Comparison of ENCODE assay signal across 24 cellular contexts in genomic region chr3:122582390-122582789, GRCh38. TPM values are rescaled to one million over a fixed set of nuclear protein-coding genes. Genes with fewer than 3 reads are reported as not detected.
"Had no signal": no experiment of that assay in that cellular context is flagged by ENCODE, and none has a peak within 500 bp of the region (broad histone marks: within the 10 kb centered on the region; RNA-seq: fewer than 3 reads in every experiment).

No MANE protein-coding gene starts in this region.

- H3K36me3 ChIP-seq: esophagus squamous epithelium, upper lobe of left lung, uterus had no signal

- H3K4me1 ChIP-seq: uterus had no signal

- ATAC-seq: effector memory CD8-positive, alpha-beta T cell; left cardiac atrium; left ventricle myocardium superior; psoas muscle; sciatic nerve; stimulated activated memory B cell treated with anti-CD40 and anti-IgM and Interleukin-4, amounts not matched to agents 10 μg/mL and 1 μg/mL and 100 μg/mL, for 72 hours had no signal

- H3K27me3 ChIP-seq: esophagus squamous epithelium, spleen, upper lobe of left lung, uterus had no signal

- DNase-seq: effector memory CD8-positive, alpha-beta T cell; esophagus squamous epithelium; foreskin fibroblast; kidney; left cardiac atrium; left ventricle myocardium superior; occipital lobe; psoas muscle; retina; spleen; stimulated activated CD4-positive, alpha-beta T cell treated with anti-CD3 and anti-CD28 coated beads, Interleukin-15, amount 100 ng/mL, for 24 hours; stimulated activated CD4-positive, alpha-beta T cell treated with anti-CD3 and anti-CD28 coated beads, Interleukin-1b, Interleukin-23, amount 100 ng/mL, for 48 hours; stimulated activated CD4-positive, alpha-beta T cell treated with anti-CD3 and anti-CD28 coated beads, Interleukin-4, amount 100 ng/mL, for 24 hours; tibial artery; upper lobe of left lung; uterus had no signal

- H3K4me3 Mint-ChIP-seq: dendritic cell treated with granulocyte-macrophage colony-stimulating factor and Interleukin-4, amounts not matched to agents 40 ng/mL and 50 ng/mL, for 4 days; effector memory CD8-positive, alpha-beta T cell; nephron; stimulated activated memory B cell treated with anti-CD40 and anti-IgM and Interleukin-4, amounts not matched to agents 10 μg/mL and 1 μg/mL and 100 μg/mL, for 72 hours; stimulated activated naive CD8-positive, alpha-beta T cell treated with anti-CD3 and anti-CD28 coated beads, Interleukin-15, Interleukin-2, amounts not matched to agents 100 ng/mL and 50 ng/mL, for 24 hours had no signal

- H3K27me3 Mint-ChIP-seq: effector memory CD8-positive, alpha-beta T cell; stimulated activated memory B cell treated with anti-CD40 and anti-IgM and Interleukin-4, amounts not matched to agents 10 μg/mL and 1 μg/mL and 100 μg/mL, for 72 hours; stimulated activated naive CD8-positive, alpha-beta T cell treated with anti-CD3 and anti-CD28 coated beads, Interleukin-15, Interleukin-2, amounts not matched to agents 100 ng/mL and 50 ng/mL, for 24 hours had no signal

- H3K27ac Mint-ChIP-seq: dendritic cell treated with granulocyte-macrophage colony-stimulating factor and Interleukin-4, amounts not matched to agents 40 ng/mL and 50 ng/mL, for 4 days; nephron; stimulated activated memory B cell treated with anti-CD40 and anti-IgM and Interleukin-4, amounts not matched to agents 10 μg/mL and 1 μg/mL and 100 μg/mL, for 72 hours; stimulated activated naive CD8-positive, alpha-beta T cell treated with anti-CD3 and anti-CD28 coated beads, Interleukin-15, Interleukin-2, amounts not matched to agents 100 ng/mL and 50 ng/mL, for 24 hours had no signal

- H3K27ac ChIP-seq: esophagus squamous epithelium, psoas muscle, spleen, tibial artery, upper lobe of left lung, uterus had no signal

- H3K4me3 ChIP-seq: esophagus squamous epithelium, lung, psoas muscle, spleen, tibial artery, upper lobe of left lung, uterus had no signal

- FAIRE-seq: colon, kidney had no signal

RNA-seq across cellular contexts. Expression of gene PARP15, which starts 4.9 kb away (rescaled TPM):
- total RNA-seq: epithelial cell of proximal tubule, occipital lobe had no signal
